ENCODE assay signal across 8 cellular contexts in genomic region chr12:29073631-29074239, GRCh38.
DNase-seq lines count a peak whose midpoint lies in the region; ATAC-seq, FAIRE-seq and TF ChIP-seq lines count a peak whose summit lies in the region.

No MANE protein-coding gene starts in this region.

- H3K4me3 ChIP-seq in CD4-positive, alpha-beta memory T cell (ENCODE audit: low read length in 2 of 2), result no peak overlapping the region
- no peak overlapping the region for H3K4me3 ChIP-seq in astrocyte of the cerebellum (ENCODE audit: low read depth, low read length)
- no peak overlapping the region for H3K4me3 ChIP-seq in testis

- no peak overlapping the region for H3K4me3 Mint-ChIP-seq in CD4-positive, alpha-beta memory T cell

- no peaks in the 10 kb centered on the region for H3K4me1 ChIP-seq in CD4-positive, alpha-beta memory T cell (ENCODE audit: insufficient read depth, low read length)
- H3K4me1 ChIP-seq in testis, result no peaks in the 10 kb centered on the region

- peaks cover 13 to 18% of the 10 kb centered on the region in 2 donors for H3K27me3 Mint-ChIP-seq in CD4-positive, alpha-beta memory T cell

- DNase-seq in CD4-positive, alpha-beta memory T cell, result peak; percentile 32 to 49 (median 37)
- peak; percentile 37 for DNase-seq in NCI-H446 treated with DMSO at 0.1 percent for 48 hours (lab: John Stamatoyannopoulos, UW)
- peak; percentile 27 for DNase-seq in astrocyte of the cerebellum (ENCODE audit: low read depth)
- DNase-seq in testis, result peak; percentile 19
- DNase-seq in activated naive CD4-positive, alpha-beta T cell treated with Interleukin-2 at 50 U/mL for 16 hours, result no peak

- no peaks in the 10 kb centered on the region for H3K36me3 Mint-ChIP-seq in CD4-positive, alpha-beta memory T cell

- ATAC-seq in GM18858 (IDR thresholded peaks at IDR 0.05; ENCODE audit: unreplicated experiment) (peak; percentile 83), HG03135 (IDR thresholded peaks at IDR 0.05; ENCODE audit: unreplicated experiment) (peak; percentile 82)

- intact Hi-C loops in CD4-positive, alpha-beta memory T cell (cut with micrococcal nuclease), result loop anchor here (1.0 to 10.0 kb wide), 4 partner anchors 244 to 1771 kb away; no protein-coding TSS in a partner anchor
- intact Hi-C loops in testis (cut with DNase I; ENCODE audit: low total_unique reads), result no loop called here

- H3K27me3 ChIP-seq in CD4-positive, alpha-beta memory T cell (ENCODE audit: insufficient read depth, low read length), result no peaks in the 10 kb centered on the region
- no peaks in the 10 kb centered on the region for H3K27me3 ChIP-seq in testis

- peak; percentile 97 for FAIRE-seq in islet of Langerhans (lab: Jason Lieb, UNC)

- H3K36me3 ChIP-seq in CD4-positive, alpha-beta memory T cell (ENCODE audit: insufficient read depth, low read length), result no peaks in the 10 kb centered on the region
- no peaks in the 10 kb centered on the region for H3K36me3 ChIP-seq in testis (ENCODE audit: low read depth, missing control alignments)

- H3K27ac ChIP-seq in CD4-positive, alpha-beta memory T cell (ENCODE audit: low read depth, low read length), result no peak overlapping the region
- no peak overlapping the region for H3K27ac ChIP-seq in testis

- CTCF ChIA-PET in CD4-positive, alpha-beta memory T cell (lab: Charles Lee; ENCODE audit: partially characterized antibody), result interaction anchor here (0.8 to 8.4 kb wide), 14 partner anchors 13 to 261 kb away, joined by 3 to 137 read pairs (median 4); no protein-coding TSS in a partner anchor

- H3K9me3 Mint-ChIP-seq in CD4-positive, alpha-beta memory T cell, result no peaks in the 10 kb centered on the region

- TF ChIP-seq POLR2A in testis (IDR thresholded peaks at IDR 0.05), result no peak

- H3K27ac Mint-ChIP-seq in CD4-positive, alpha-beta memory T cell, result no peak overlapping the region

- H3K4me1 Mint-ChIP-seq in CD4-positive, alpha-beta memory T cell, result peaks cover 0 to 2% (median 0%) of the 10 kb centered on the region in 4 donors

- no peaks in the 10 kb centered on the region for H3K9me3 ChIP-seq in CD4-positive, alpha-beta memory T cell (ENCODE audit: control insufficient read depth in 1 of 2, low read length in 2 of 2)
- H3K9me3 ChIP-seq in testis, result no peaks in the 10 kb centered on the region

- peak; percentile 64 for TF ChIP-seq CTCF in astrocyte of the cerebellum (IDR thresholded peaks at IDR 0.05; ENCODE audit: low read depth, low read length, missing control alignments)
- TF ChIP-seq CTCF in testis (IDR thresholded peaks at IDR 0.05), result peak; percentile 53 to 82 (median 60)

- 43 to 49% methylated on average over 3 of the region's 3 CpGs for WGBS in testis, 2 donors

- POLR2A ChIA-PET in CD4-positive, alpha-beta memory T cell (lab: Charles Lee; ENCODE audit: partially characterized antibody), result interaction anchor here (1.0 to 1.5 kb wide), 2 partner anchors 75 to 244 kb away, joined by 4 read pairs; no protein-coding TSS in a partner anchor

- in situ Hi-C loops in astrocyte of the cerebellum (cut with HindIII; ENCODE audit: low sequenced_read_pairs), result loop anchor here (5.0 kb wide), 1 partner anchor 44 kb away; no protein-coding TSS in a partner anchor
